Comparison of ENCODE assay signal across 15 cellular contexts in the genomic region with DNA sequence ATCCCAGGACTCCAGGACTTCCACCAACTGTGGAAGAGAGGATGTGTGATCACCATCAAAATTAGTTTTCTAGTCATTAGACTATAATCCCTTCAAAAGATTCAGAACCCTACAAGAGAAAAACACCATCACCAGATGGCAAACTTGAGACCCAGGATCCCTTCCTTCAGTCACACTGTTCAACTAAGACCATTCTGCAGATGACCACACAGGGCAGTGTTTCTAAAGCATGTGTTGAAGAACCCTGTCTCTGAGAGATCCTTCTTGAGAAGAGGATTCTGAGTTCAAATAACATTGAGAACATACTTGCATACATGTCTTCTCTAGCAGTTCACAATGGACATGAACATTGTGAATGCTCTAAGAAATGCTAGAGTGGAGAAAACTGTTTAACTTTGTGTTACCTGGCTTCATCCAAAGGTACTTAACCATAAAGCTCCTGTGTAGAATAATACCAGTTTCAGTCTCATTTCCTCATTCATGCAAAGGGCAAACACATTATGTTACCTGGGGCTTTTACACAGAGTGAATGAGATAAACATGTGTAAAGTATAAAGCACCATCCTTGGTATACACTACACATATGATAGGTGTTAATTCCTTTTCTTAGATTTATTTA. TPM values are rescaled to one million over a fixed set of nuclear protein-coding genes. Genes with fewer than 3 reads are reported as not detected.
A peak's percentile ranks its signal among the peaks of the same experiment; 100 is the strongest.
DNase-seq lines count a peak whose midpoint lies in the region; ATAC-seq, FAIRE-seq and TF ChIP-seq lines count a peak whose summit lies in the region.
"Had no signal": no experiment of that assay in that cellular context is flagged by ENCODE, and none has a peak within 500 bp of the region (broad histone marks: within the 10 kb centered on the region; RNA-seq: fewer than 3 reads in every experiment).

No MANE protein-coding gene starts in this region.

- ATAC-seq in GM18519 (IDR thresholded peaks at IDR 0.05; ENCODE audit: low FRiP score, unreplicated experiment) (peak; percentile 72), GM21526 (IDR thresholded peaks at IDR 0.05; ENCODE audit: low FRiP score, unreplicated experiment) (peak; percentile 82), HG03103 (IDR thresholded peaks at IDR 0.05; ENCODE audit: low read depth, unreplicated experiment) (peak; percentile 84), K562 (peak; percentile 72)
- ATAC-seq: left cardiac atrium had no signal

- TF ChIP-seq EP300 in K562 (IDR thresholded peaks at IDR 0.05; ENCODE audit: low read length) = no peak

- POLR2A ChIA-PET in K562 (lab: Yijun Ruan, JAX) = no interaction called here

- in situ Hi-C loops in K562 (cut with MboI) = loop anchor here (25.0 kb wide), 1 partner anchor 770 kb away; no protein-coding TSS in a partner anchor

- peak in 2 of 3 experiments; percentile 13 to 38; a peak in 3 of 6 replicates for TF ChIP-seq CTCF in K562 (IDR thresholded peaks at IDR 0.05 in 2 of 3, conservative IDR thresholded peaks at IDR 0.05 in 1 of 3; ENCODE audit: insufficient read depth in 2 of 3, low read depth in 1 of 3, low read length in 3 of 3)

- no peak overlapping the region for H3K4me3 ChIP-seq in K562

- H3K4me1 Mint-ChIP-seq in activated T-helper 2 cell treated with anti-CD3 and anti-CD28 coated beads, Interferon-gamma antibody, Interleukin-2, Interleukin-4, amounts not matched to agents 10 μg/mL and 5 μg/mL and 100 μg/mL, durations not matched to agents 14 hours and 24 hours and 36 hours (ENCODE audit: low read depth) = peaks cover 30% of the 10 kb centered on the region

- DNase-seq in K562 (ENCODE audit: extremely low read depth in 1 of 4, low spot score in 3 of 4) (no peak), NCI-H226 (no peak), occipital lobe (lab: John Stamatoyannopoulos, UW) (no peak), H54 (ENCODE audit: insufficient read length, low spot score) (no peak)
- no peak for DNase-seq in activated T-helper 2 cell treated with anti-CD3 and anti-CD28 coated beads, Interferon-gamma antibody, Interleukin-2, Interleukin-4, amounts not matched to agents 10 μg/mL and 5 μg/mL and 100 μg/mL, durations not matched to agents 14 hours and 24 hours and 36 hours (ENCODE audit: low spot score)
- DNase-seq: activated CD4-positive, alpha-beta T cell treated with anti-CD3 and anti-CD28 coated beads for 4 hours; DMS 273 treated with DMSO at 0.1 percent for 48 hours; left cardiac atrium; NCI-H1436 had no signal

- CTCF ChIA-PET in K562 (lab: Yijun Ruan, JAX; ENCODE audit: low intra/inter-chr PET ratio) = no interaction called here

- FAIRE-seq in K562 (lab: Jason Lieb, UNC) (no peak), H54 (lab: Jason Lieb, UNC) (no peak)
- FAIRE-seq: endothelial cell of umbilical vein had no signal

- H3K79me2 ChIP-seq in K562 (ENCODE audit: control insufficient read depth, insufficient read depth, low read length) = no peaks in the 10 kb centered on the region

- H3K4me2 ChIP-seq in K562 (ENCODE audit: insufficient read depth, low read length) = no peak overlapping the region

- H3K4me3 Mint-ChIP-seq in activated T-helper 2 cell treated with anti-CD3 and anti-CD28 coated beads, Interferon-gamma antibody, Interleukin-2, Interleukin-4, amounts not matched to agents 10 μg/mL and 5 μg/mL and 100 μg/mL, durations not matched to agents 14 hours and 24 hours and 36 hours (ENCODE audit: low read depth) = no peak overlapping the region

- H3K27me3 Mint-ChIP-seq in activated T-helper 2 cell treated with anti-CD3 and anti-CD28 coated beads, Interferon-gamma antibody, Interleukin-2, Interleukin-4, amounts not matched to agents 10 μg/mL and 5 μg/mL and 100 μg/mL, durations not matched to agents 14 hours and 24 hours and 36 hours (ENCODE audit: low read depth) = peaks cover 17% of the 10 kb centered on the region

- no peak overlapping the region for H3K27ac Mint-ChIP-seq in activated T-helper 2 cell treated with anti-CD3 and anti-CD28 coated beads, Interferon-gamma antibody, Interleukin-2, Interleukin-4, amounts not matched to agents 10 μg/mL and 5 μg/mL and 100 μg/mL, durations not matched to agents 14 hours and 24 hours and 36 hours

- TF ChIP-seq POLR2A in K562 (conservative IDR thresholded peaks at IDR 0.05) = no peak
- TF ChIP-seq POLR2A in H54 (IDR thresholded peaks at IDR 0.05; ENCODE audit: low read depth, low read length) = no peak

- no peak overlapping the region for H2AFZ ChIP-seq in K562 (ENCODE audit: low read depth, low read length)

- peaks cover 0 to 8% of the 10 kb centered on the region in 2 experiments; a peak in 3 of 5 replicates for H3K4me1 ChIP-seq in K562 (replicated peaks in 1 of 2; ENCODE audit: control insufficient read depth in 2 of 2, insufficient read depth in 2 of 2, low read length in 2 of 2)

- H4K20me1 ChIP-seq in K562 (replicated peaks; ENCODE audit: control insufficient read depth, insufficient read depth, low read length) = no peaks in the 10 kb centered on the region

- no peak overlapping the region for H3K27ac ChIP-seq in K562 (ENCODE audit: extremely low read depth, low read depth, low read length)
- H3K27ac ChIP-seq: RWPE1 had no signal

- no TSS peak for BruUV-seq in K562 (replicated peaks; lab: Mats Ljungman, UMichigan)

- no peaks in the 10 kb centered on the region for H3K36me3 Mint-ChIP-seq in activated T-helper 2 cell treated with anti-CD3 and anti-CD28 coated beads, Interferon-gamma antibody, Interleukin-2, Interleukin-4, amounts not matched to agents 10 μg/mL and 5 μg/mL and 100 μg/mL, durations not matched to agents 14 hours and 24 hours and 36 hours (ENCODE audit: low read depth)

- H3K9me3 ChIP-seq in K562 (replicated peaks; ENCODE audit: control insufficient read depth, insufficient read depth, low read depth, low read length) = no peaks in the 10 kb centered on the region

- no peaks in the 10 kb centered on the region for H3K27me3 ChIP-seq in K562 (ENCODE audit: control insufficient read depth in 2 of 2, insufficient read depth in 2 of 2, low read length in 2 of 2)

- H3K9ac ChIP-seq in K562 (ENCODE audit: insufficient read depth in 1 of 2, low read depth in 2 of 2, low read length in 2 of 2) = no peak overlapping the region

- intact Hi-C loops in K562 (cut with micrococcal nuclease) = no loop called here
- intact Hi-C loops in activated T-helper 2 cell treated with anti-CD3 and anti-CD28 coated beads, Interferon-gamma antibody, Interleukin-2, Interleukin-4, amounts not matched to agents 10 μg/mL and 5 μg/mL and 100 μg/mL, durations not matched to agents 14 hours and 24 hours and 36 hours (cut with micrococcal nuclease) = no loop called here

- H3K9me1 ChIP-seq in K562 (ENCODE audit: control insufficient read depth, insufficient read depth, low read length) = no peaks in the 10 kb centered on the region

- no peaks in the 10 kb centered on the region for H3K9me3 Mint-ChIP-seq in activated T-helper 2 cell treated with anti-CD3 and anti-CD28 coated beads, Interferon-gamma antibody, Interleukin-2, Interleukin-4, amounts not matched to agents 10 μg/mL and 5 μg/mL and 100 μg/mL, durations not matched to agents 14 hours and 24 hours and 36 hours

- no peaks in the 10 kb centered on the region for H3K36me3 ChIP-seq in K562 (ENCODE audit: control insufficient read depth, insufficient read depth, low read length)

- no peak for TF ChIP-seq RAD21 in K562 (CRISPR knock-in tag; conservative IDR thresholded peaks at IDR 0.05 in 1 of 2, IDR thresholded peaks at IDR 0.05 in 1 of 2)

TF ChIP-seq in K562, 482 proteins besides CTCF, POLR2A, EP300 and RAD21 (continues in another document):
- TF ChIP-seq, protein P1, sequence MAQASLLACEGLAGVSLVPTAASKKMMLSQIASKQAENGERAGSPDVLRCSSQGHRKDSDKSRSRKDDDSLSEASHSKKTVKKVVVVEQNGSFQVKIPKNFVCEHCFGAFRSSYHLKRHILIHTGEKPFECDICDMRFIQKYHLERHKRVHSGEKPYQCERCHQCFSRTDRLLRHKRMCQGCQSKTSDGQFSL (CRISPR knock-in tag; IDR thresholded peaks at IDR 0.05) = no peak
- TF ChIP-seq, protein P1 (tag; IDR thresholded peaks at IDR 0.05) = no peak

RNA-seq across cellular contexts. Expression of a gene that starts 2.4 kb away (rescaled TPM):
- not detected in 2 replicates for total RNA-seq in K562 (2011; cell fraction: chromatin; rRNA removed; ENCODE audit: low replicate concordance)
- not detected in 2 replicates for total RNA-seq in K562 (2011; cell fraction: nucleolus; rRNA removed)
- total RNA-seq in K562 (2011; cell fraction: nucleoplasm; rRNA removed) = not detected in 2 replicates
- total RNA-seq in K562 (2014; rRNA removed) (not detected in 2 replicates), K562 (2014; rRNA removed; fragmentation: Illumina TruSeq; extraction: Trizol) (not detected in 2 replicates), K562 (2015; rRNA removed; fragmentation: Illumina TruSeq; extraction: Trizol) (not detected in 2 replicates), K562 (2021) (not detected in 2 replicates), occipital lobe (not detected)
- polyA plus RNA-seq in K562 (2011; rRNA removed) (not detected in 2 replicates), K562 (2014; fragmentation: Illumina TruSeq; extraction: Trizol) (not detected in 2 replicates), K562 (2014; fragmentation: Nextera tagmentation; extraction: Ambion mirVana) (under 1 TPM; 0.03 TPM), K562 (2014; rRNA removed) (0.12 TPM in 1 of 2 replicates, not detected in the other)
- polyA plus RNA-seq in K562 (2011; cell fraction: cytosol; rRNA removed) = not detected in 2 replicates
- polyA plus RNA-seq in K562 (2011; cell fraction: nucleus; rRNA removed) = not detected in 2 replicates
- not detected in 2 replicates for polyA plus RNA-seq in K562 (2012)
- not detected in 2 replicates for polyA minus RNA-seq in K562 (2011; rRNA and poly(A)+ RNA removed)
- polyA minus RNA-seq in K562 (2011; cell fraction: cytosol; rRNA and poly(A)+ RNA removed) = not detected in 2 replicates
- polyA minus RNA-seq in K562 (2011; cell fraction: nucleus; rRNA and poly(A)+ RNA removed) = not detected in 2 replicates
- not detected in 2 replicates for total RNA-seq in activated T-helper 2 cell treated with anti-CD3 and anti-CD28 coated beads, Interferon-gamma antibody, Interleukin-2, Interleukin-4, amounts not matched to agents 10 μg/mL and 5 μg/mL and 100 μg/mL, durations not matched to agents 14 hours and 24 hours and 36 hours
- total RNA-seq: endothelial cell of umbilical vein, left cardiac atrium, pulmonary artery endothelial cell had no signal
- polyA plus RNA-seq: endothelial cell of umbilical vein had no signal
